12 cellular contexts compared by ENCODE assay signal in the genomic region with DNA sequence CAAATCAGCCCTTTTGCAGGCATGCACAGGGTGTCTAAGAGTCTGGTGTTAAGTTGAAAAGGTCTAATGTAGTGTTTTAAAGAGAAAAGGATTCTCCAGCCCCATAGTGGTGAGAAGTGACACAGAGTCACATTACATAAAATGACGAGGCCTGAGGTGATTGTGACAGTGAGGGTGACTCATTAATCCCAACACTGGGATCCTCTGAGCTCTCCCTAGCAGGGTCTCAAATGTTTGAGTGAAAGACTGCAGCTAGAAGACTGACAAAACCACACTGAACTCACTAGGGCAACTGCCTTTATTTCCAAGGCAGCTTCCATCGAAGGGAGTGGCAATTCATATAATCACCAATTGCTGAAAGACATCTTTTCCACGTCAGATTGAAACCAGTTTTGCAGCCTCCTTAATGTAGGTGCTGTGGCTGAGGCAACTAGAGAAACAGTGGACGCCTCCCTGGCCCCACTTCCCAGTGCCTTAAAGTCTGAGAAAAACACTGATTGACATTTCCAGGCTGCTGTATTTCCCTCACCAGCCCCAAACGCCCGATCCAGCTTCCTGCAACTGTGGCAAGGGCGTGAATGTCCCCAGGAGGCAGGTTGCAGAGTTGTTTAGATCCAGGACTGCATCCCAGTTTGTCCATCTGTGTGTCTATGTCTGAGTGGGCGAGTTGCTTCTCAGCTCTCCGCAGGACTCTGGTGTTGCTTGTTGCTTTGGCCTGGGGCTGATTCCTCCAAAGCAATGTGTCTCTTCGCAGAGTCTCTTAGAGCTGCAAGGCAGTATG.
DNase-seq lines count a peak whose midpoint lies in the region; TF ChIP-seq lines count a peak whose summit lies in the region.
"Had no signal": no experiment of that assay in that cellular context is flagged by ENCODE, and none has a peak within 500 bp of the region (broad histone marks: within the 10 kb centered on the region; RNA-seq: fewer than 3 reads in every experiment).

No MANE protein-coding gene starts in this region.

- H3K36me3 Mint-ChIP-seq in type B pancreatic cell = no peaks in the 10 kb centered on the region

- DNase-seq in activated naive CD4-positive, alpha-beta T cell treated with Interleukin-2 at 50 U/mL for 16 hours = peak; percentile 46
- no peak for DNase-seq in activated naive CD4-positive, alpha-beta T cell (lab: John Stamatoyannopoulos, UW)
- DNase-seq in RWPE1 (ENCODE audit: low spot score) (peak; percentile 5), epithelial cell of esophagus (ENCODE audit: low read depth) (peak; percentile 76), type B pancreatic cell (ENCODE audit: extremely low spot score, unreplicated experiment) (no peak), NCI-H1417 treated with DMSO at 0.1 percent for 48 hours (lab: John Stamatoyannopoulos, UW) (no peak), NCI-H2107 treated with DMSO at 0.1 percent for 48 hours (lab: John Stamatoyannopoulos, UW; ENCODE audit: unreplicated experiment) (no peak), NCI-H2171 (lab: John Stamatoyannopoulos, UW) (no peak)
- DNase-seq: adrenal gland, Karpas-422 had no signal

- POLR2A ChIA-PET in RWPE1 (lab: Yijun Ruan, JAX; ENCODE audit: low non-redundant PET) = no interaction called here

- TF ChIP-seq CTCF in RWPE1 (conservative IDR thresholded peaks at IDR 0.05; ENCODE audit: low read depth) = no peak
- no peak for TF ChIP-seq CTCF in epithelial cell of esophagus (IDR thresholded peaks at IDR 0.05; ENCODE audit: insufficient read depth, low read depth, low read length, missing control alignments)
- TF ChIP-seq CTCF in type B pancreatic cell (conservative IDR thresholded peaks at IDR 0.05) = no peak

- no peak overlapping the region for H3K27ac ChIP-seq in RWPE1
- H3K27ac ChIP-seq: adrenal gland had no signal

- H3K9me3 Mint-ChIP-seq in type B pancreatic cell = no peaks in the 10 kb centered on the region
- H3K9me3 Mint-ChIP-seq: nephron had no signal

- H3K4me1 Mint-ChIP-seq in type B pancreatic cell (ENCODE audit: unreplicated experiment) = peaks cover 6% of the 10 kb centered on the region

- H3K4me3 Mint-ChIP-seq in type B pancreatic cell = peak overlapping the region; percentile 48
- H3K4me3 Mint-ChIP-seq: nephron had no signal

- peak overlapping the region; percentile 96 for H3K27ac Mint-ChIP-seq in type B pancreatic cell

- H3K4me3 ChIP-seq in epithelial cell of esophagus (ENCODE audit: low read length) = no peak overlapping the region
- H3K4me3 ChIP-seq: adrenal gland; BLaER1 treated with 17β-estradiol and CSF1 and Interleukin-3, amounts not matched to agents 10 nM and 100 nM had no signal

- H3K27me3 Mint-ChIP-seq in type B pancreatic cell = peaks cover 5% of the 10 kb centered on the region

- CTCF ChIA-PET in RWPE1 (lab: Yijun Ruan, JAX) = interaction anchor here (0.6 kb wide), 1 partner anchor 320 kb away, joined by 7 read pairs; no protein-coding TSS in a partner anchor

Comparison
In these comparisons a context has a peak if more than half of its experiments do, and no peak if none do; other contexts are left out.
1. DNase-seq: peak in activated naive CD4-positive, alpha-beta T cell treated with Interleukin-2 at 50 U/mL for 16 hours (single experiment), RWPE1 (single experiment) and epithelial cell of esophagus (single experiment); none in activated naive CD4-positive, alpha-beta T cell (0 of 4), type B pancreatic cell (single experiment), NCI-H1417 treated with DMSO at 0.1 percent for 48 hours (single experiment), NCI-H2107 treated with DMSO at 0.1 percent for 48 hours (single experiment) and NCI-H2171 (single experiment).